17 cellular contexts compared by ENCODE assay signal in the genomic region with DNA sequence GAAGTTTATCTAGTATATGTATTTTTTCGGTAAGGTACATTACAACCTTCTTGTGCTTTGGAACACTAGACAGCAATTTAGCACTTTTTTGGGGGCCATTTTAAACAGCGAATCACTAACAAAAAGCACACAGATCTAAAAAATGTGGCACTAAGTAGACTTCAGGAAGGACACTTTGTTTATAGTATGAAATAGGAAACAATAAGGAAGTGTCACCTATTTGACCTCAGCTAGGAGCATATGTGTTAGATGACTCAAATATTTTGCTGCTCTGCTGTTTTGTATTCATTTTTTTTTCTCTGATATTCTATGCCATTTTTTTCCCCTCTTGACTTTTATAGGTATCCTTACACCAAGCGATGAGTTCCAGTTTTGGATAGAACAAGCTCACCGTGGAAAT. TPM values are rescaled to one million over a fixed set of nuclear protein-coding genes. Genes with fewer than 3 reads are reported as not detected.
DNase-seq lines count a peak whose midpoint lies in the region; ATAC-seq lines count a peak whose summit lies in the region.
"Had no signal": no experiment of that assay in that cellular context is flagged by ENCODE, and none has a peak within 500 bp of the region (broad histone marks: within the 10 kb centered on the region; RNA-seq: fewer than 3 reads in every experiment).

No MANE protein-coding gene starts in this region.

- no peaks in the 10 kb centered on the region for H3K4me1 ChIP-seq in Karpas-422 (ENCODE audit: low read length)
- H3K4me1 ChIP-seq: BE2C had no signal

- no peak overlapping the region for H3K4me2 ChIP-seq in Karpas-422 (ENCODE audit: low read depth, low read length, poor library complexity, severe bottlenecking)
- H3K4me2 ChIP-seq: BLaER1 treated with 17β-estradiol and CSF1 and Interleukin-3, amounts not matched to agents 10 nM and 100 nM had no signal

- no peaks in the 10 kb centered on the region for H4K20me1 ChIP-seq in Karpas-422 (ENCODE audit: insufficient read depth, low read depth, low read length)
- H4K20me1 ChIP-seq: BLaER1 treated with 17β-estradiol and CSF1 and Interleukin-3, amounts not matched to agents 10 nM and 100 nM had no signal

- H2AFZ ChIP-seq in Karpas-422 (ENCODE audit: low read length): no peak overlapping the region
- H2AFZ ChIP-seq: GM23248 had no signal

- no peak overlapping the region for H3K4me3 ChIP-seq in Karpas-422 (ENCODE audit: low read length)
- H3K4me3 ChIP-seq: BLaER1 treated with 17β-estradiol and CSF1 and Interleukin-3, amounts not matched to agents 10 nM and 100 nM; GM23248 had no signal

- ATAC-seq in GM21447 (IDR thresholded peaks at IDR 0.05; ENCODE audit: unreplicated experiment) (no peak), GM18502 (IDR thresholded peaks at IDR 0.05; ENCODE audit: poor library complexity, unreplicated experiment) (no peak)

- H3K27me3 ChIP-seq in Karpas-422 (ENCODE audit: low read length): no peaks in the 10 kb centered on the region
- H3K27me3 ChIP-seq: BE2C; BLaER1 treated with 17β-estradiol and CSF1 and Interleukin-3, amounts not matched to agents 10 nM and 100 nM had no signal

- H3K27ac ChIP-seq in Karpas-422 (ENCODE audit: low read length): no peak overlapping the region
- H3K27ac ChIP-seq: 22Rv1; BLaER1 treated with 17β-estradiol and CSF1 and Interleukin-3, amounts not matched to agents 10 nM and 100 nM; GM23248 had no signal

- no peaks in the 10 kb centered on the region for H3K9me2 ChIP-seq in Karpas-422 (replicated peaks; ENCODE audit: insufficient read depth, low read length)

- no peaks in the 10 kb centered on the region for H3K79me2 ChIP-seq in Karpas-422 (ENCODE audit: low read length)

- no peak overlapping the region for H3K9ac ChIP-seq in Karpas-422 (ENCODE audit: low read length)
- H3K9ac ChIP-seq: BLaER1 treated with 17β-estradiol and CSF1 and Interleukin-3, amounts not matched to agents 10 nM and 100 nM; GM23248 had no signal

- H3K36me3 ChIP-seq in Karpas-422 (ENCODE audit: insufficient read depth, low read length): no peaks in the 10 kb centered on the region
- H3K36me3 ChIP-seq: BE2C had no signal

- H3K9me3 ChIP-seq in Karpas-422 (ENCODE audit: low read length): no peaks in the 10 kb centered on the region
- H3K9me3 ChIP-seq: BE2C; BLaER1 treated with 17β-estradiol and CSF1 and Interleukin-3, amounts not matched to agents 10 nM and 100 nM had no signal

- DNase-seq in DMS53 (lab: John Stamatoyannopoulos, UW): peak; percentile 17
- DNase-seq in DMS53 treated with DMSO at 0.1 percent for 48 hours (lab: John Stamatoyannopoulos, UW; ENCODE audit: unreplicated experiment): no peak
- DNase-seq in dermis blood vessel endothelial cell: peak; percentile 47
- DNase-seq in lung microvascular endothelial cell (ENCODE audit: low read depth in 2 of 2): peak; percentile 50 to 57
- no peak for DNase-seq in Karpas-422
- DNase-seq: BE2C; CD4-positive, alpha-beta T cell; CD8-positive, alpha-beta memory T cell; DMS 273 treated with DMSO at 0.1 percent for 48 hours; DND-41; GM23248; H7; HCEC 1CT had no signal

RNA-seq across cellular contexts. Expression of gene DYNC2H1, which starts 5.6 kb away (rescaled TPM):
- total RNA-seq in dermis blood vessel endothelial cell (5.7 and 8.5 TPM in 2 replicates), lung microvascular endothelial cell (2.0 and 2.6 TPM in 2 replicates)
- total RNA-seq in Karpas-422 (2014; rRNA removed; shearing (Covaris generic); ENCODE audit: low replicate concordance): 1.2 and 3.9 TPM in 2 replicates

RNA-seq across cellular contexts. Expression of gene DCUN1D5, which starts 22.9 kb away (rescaled TPM):
- total RNA-seq in dermis blood vessel endothelial cell (44.9 and 52.9 TPM in 2 replicates), lung microvascular endothelial cell (31.7 and 39.2 TPM in 2 replicates)
- 243 and 322 TPM in 2 replicates for total RNA-seq in Karpas-422 (2014; rRNA removed; shearing (Covaris generic); ENCODE audit: low replicate concordance)

Comparison
In these comparisons a context has a peak if more than half of its experiments do, and no peak if none do; other contexts are left out.
1. DNase-seq: peak in DMS53 (single experiment), dermis blood vessel endothelial cell (single experiment) and lung microvascular endothelial cell (2 of 2); none in DMS53 treated with DMSO at 0.1 percent for 48 hours (single experiment) and Karpas-422 (single experiment).